Comparison of ENCODE assay signal across 16 cellular contexts in the genomic region with DNA sequence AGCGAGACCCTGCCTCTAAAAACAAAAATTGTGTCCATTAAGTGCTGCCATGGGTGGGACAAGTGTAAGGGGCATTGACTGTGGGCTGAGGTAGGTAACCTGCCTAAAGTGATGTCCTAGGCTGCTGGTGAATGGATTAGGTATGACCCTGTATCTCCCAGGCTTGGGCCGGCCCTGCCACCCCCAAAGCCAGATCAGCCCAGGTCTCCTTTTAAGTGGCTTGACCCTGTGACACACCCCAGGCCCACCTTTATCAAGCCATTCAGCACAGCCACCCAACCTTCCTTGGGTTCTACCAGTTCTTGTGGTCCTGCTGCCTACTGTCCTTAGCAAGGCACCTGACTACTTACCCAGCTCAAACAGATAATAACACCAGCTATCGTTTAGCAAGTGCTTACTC. TPM values are rescaled to one million over a fixed set of nuclear protein-coding genes. Genes with fewer than 3 reads are reported as not detected.
DNase-seq lines count a peak whose midpoint lies in the region; TF ChIP-seq lines count a peak whose summit lies in the region.
"Had no signal": no experiment of that assay in that cellular context is flagged by ENCODE, and none has a peak within 500 bp of the region (broad histone marks: within the 10 kb centered on the region; RNA-seq: fewer than 3 reads in every experiment).

No MANE protein-coding gene starts in this region.

- TF ChIP-seq POLR2A in sigmoid colon (IDR thresholded peaks at IDR 0.05) (no peak), testis (IDR thresholded peaks at IDR 0.05) (no peak)

- H3K9me3 ChIP-seq in sigmoid colon (no peaks in the 10 kb centered on the region), testis (no peaks in the 10 kb centered on the region)
- H3K9me3 ChIP-seq: A549; BE2C; BLaER1 treated with 17β-estradiol and CSF1 and Interleukin-3, amounts not matched to agents 10 nM and 100 nM had no signal

- 71 to 84% methylated on average over 3 of the region's 3 CpGs for WGBS in sigmoid colon, 2 donors
- WGBS in testis, 2 donors: 74 to 90% methylated on average over 2 to 3 of the region's 3 CpGs

- H3K9ac ChIP-seq in KMS-11: no peak overlapping the region
- H3K9ac ChIP-seq: GM23248 had no signal

- no peaks in the 10 kb centered on the region for H4K20me1 ChIP-seq in KMS-11 (ENCODE audit: insufficient read depth)

- no peaks in the 10 kb centered on the region for H3K36me3 ChIP-seq in KMS-11 (ENCODE audit: insufficient read depth)
- no peaks in the 10 kb centered on the region for H3K36me3 ChIP-seq in sigmoid colon
- H3K36me3 ChIP-seq in testis (ENCODE audit: low read depth, missing control alignments): no peaks in the 10 kb centered on the region
- H3K36me3 ChIP-seq: BE2C; BLaER1 treated with 17β-estradiol and CSF1 and Interleukin-3, amounts not matched to agents 10 nM and 100 nM had no signal

- intact Hi-C loops in sigmoid colon (cut with DNase I) (loop anchor here (5.0 to 10.0 kb wide), 2 partner anchors 82 to 310 kb away; no protein-coding TSS in a partner anchor), testis (cut with DNase I; ENCODE audit: low total_unique reads) (loop anchor here (5.0 kb wide), 1 partner anchor 130 kb away; no protein-coding TSS in a partner anchor)

- TF ChIP-seq EP300 in sigmoid colon (IDR thresholded peaks at IDR 0.05): no peak

- TF ChIP-seq CTCF in KMS-11 (conservative IDR thresholded peaks at IDR 0.05; ENCODE audit: low read depth, low read length) (no peak), coronary artery (IDR thresholded peaks at IDR 0.05) (no peak), sigmoid colon (IDR thresholded peaks at IDR 0.05) (no peak), testis (IDR thresholded peaks at IDR 0.05) (no peak)

- H2AFZ ChIP-seq in KMS-11 (ENCODE audit: low read depth): no peak overlapping the region; the same call in 1 of the 2 replicates
- H2AFZ ChIP-seq: GM23248 had no signal

- H3K4me3 ChIP-seq in KMS-11 (IDR thresholded peaks at IDR 0.05; ENCODE audit: insufficient read depth, low read depth, low read length) (no peak overlapping the region), coronary artery (no peak overlapping the region), sigmoid colon (no peak overlapping the region), testis (no peak overlapping the region)
- H3K4me3 ChIP-seq: GM12878 had no signal

- no peaks in the 10 kb centered on the region for H3K79me2 ChIP-seq in KMS-11 (ENCODE audit: insufficient read depth, low read depth)

- H3K4me1 ChIP-seq in KMS-11 (ENCODE audit: low read depth, poor library complexity, severe bottlenecking) (peaks cover 10% of the 10 kb centered on the region), sigmoid colon (no peaks in the 10 kb centered on the region), testis (no peaks in the 10 kb centered on the region)
- H3K4me1 ChIP-seq: A549, BE2C had no signal

- H3K27me3 ChIP-seq in KMS-11 (ENCODE audit: insufficient read depth, low read depth) (no peaks in the 10 kb centered on the region), sigmoid colon (no peaks in the 10 kb centered on the region), testis (no peaks in the 10 kb centered on the region)
- H3K27me3 ChIP-seq: BE2C; BLaER1 treated with 17β-estradiol and CSF1 and Interleukin-3, amounts not matched to agents 10 nM and 100 nM had no signal

- 0 out of 2 replicates have a peak overlapping the region, but pooled peaks have one; percentile 1 for H3K4me2 ChIP-seq in KMS-11

- H3K27ac ChIP-seq in KMS-11 (no peak overlapping the region), coronary artery (no peak overlapping the region), sigmoid colon (no peak overlapping the region), testis (no peak overlapping the region)
- H3K27ac ChIP-seq: A549; BLaER1 treated with 17β-estradiol and CSF1 and Interleukin-3, amounts not matched to agents 10 nM and 100 nM; GM23248 had no signal

- DNase-seq in coronary artery (ENCODE audit: low spot score) (peak; percentile 62), sigmoid colon (peak; percentile 35), testis (no peak), SIG-M5 treated with dmso at 0.1 percent for 504 hours (lab: John Stamatoyannopoulos, UW; ENCODE audit: unreplicated experiment) (no peak), T-helper 9 cell (no peak)

RNA-seq across cellular contexts. Expression of a gene that starts 18.7 kb away (rescaled TPM):
- 10 to 100 TPM in 3 of 4 donors, 1 to 10 TPM in 1; 3.5 to 11.7 (median 10.4) TPM for total RNA-seq in sigmoid colon
- polyA plus RNA-seq in sigmoid colon: 10 to 100 TPM in 2 of 3 donors, 1 to 10 TPM in 1; 7.1 to 41.4 (median 16.9) TPM
- 10 to 100 TPM; 24.9 to 34.3 TPM for total RNA-seq in testis
- polyA plus RNA-seq in testis (ENCODE audit: insufficient read depth, low read depth, low replicate concordance): 43.6 TPM

RNA-seq across cellular contexts. Expression of a gene that starts 20.2 kb away (rescaled TPM):
- total RNA-seq in sigmoid colon (not detected), testis (1 to 10 TPM; 1.5 to 2.2 TPM)
- polyA plus RNA-seq in sigmoid colon (1 to 10 TPM in 2 of 3 donors, under 1 TPM in 1; 0.69 to 3.0 (median 2.5) TPM), testis (ENCODE audit: insufficient read depth, low read depth, low replicate concordance) (5.0 TPM)
- total RNA-seq: CD4-positive, alpha-beta T cell; CD8-positive, alpha-beta memory T cell; GM23248; H1; H7 had no signal
- polyA plus RNA-seq: A549; CD14-positive monocyte; CD8-positive, alpha-beta memory T cell; GM23248; H1 had no signal

RNA-seq across cellular contexts. Expression of a gene that starts 35.0 kb away (rescaled TPM):
- total RNA-seq in sigmoid colon (10 to 100 TPM; 25.3 to 47.1 (median 37.6) TPM), testis (10 to 100 TPM; 40.6 to 41.5 TPM)
- polyA plus RNA-seq in sigmoid colon (10 to 100 TPM in 2 of 3 donors, 1 to 10 TPM in 1; 7.6 to 30.3 (median 13.2) TPM), testis (ENCODE audit: insufficient read depth, low read depth, low replicate concordance) (28.9 TPM)

RNA-seq across cellular contexts. Expression of a gene that starts 36.6 kb away (rescaled TPM):
- total RNA-seq in sigmoid colon (100 to 1,000 TPM in 1 of 4 donors, 10 to 100 TPM in 3; 74.9 to 106 (median 93.9) TPM), testis (100 to 1,000 TPM; 119 to 120 TPM)
- polyA plus RNA-seq in sigmoid colon (10 to 100 TPM; 78.1 to 85.1 (median 79.5) TPM), testis (ENCODE audit: insufficient read depth, low read depth, low replicate concordance) (88.9 TPM)

Comparison
In these comparisons a context has a peak if more than half of its experiments do, and no peak if none do; other contexts are left out.
1. DNase-seq: peak in coronary artery (single experiment) and sigmoid colon (single experiment); none in testis (single experiment), SIG-M5 treated with dmso at 0.1 percent for 504 hours (single experiment) and T-helper 9 cell (single experiment).